3 cellular contexts compared by ENCODE assay signal in genomic region chrX:141049878-141050277, GRCh38. TPM values are rescaled to one million over a fixed set of nuclear protein-coding genes. Genes with fewer than 3 reads are reported as not detected.
"Had no signal": no experiment of that assay in that cellular context is flagged by ENCODE, and none has a peak within 500 bp of the region (broad histone marks: within the 10 kb centered on the region; RNA-seq: fewer than 3 reads in every experiment).

No MANE protein-coding gene starts in this region.

RNA-seq across cellular contexts. Expression of gene SPANXB1, which starts 47.5 kb away (rescaled TPM):
- total RNA-seq: LHCN-M2, MCF 10A, NCI-H460 had no signal
